In the genomic region with DNA sequence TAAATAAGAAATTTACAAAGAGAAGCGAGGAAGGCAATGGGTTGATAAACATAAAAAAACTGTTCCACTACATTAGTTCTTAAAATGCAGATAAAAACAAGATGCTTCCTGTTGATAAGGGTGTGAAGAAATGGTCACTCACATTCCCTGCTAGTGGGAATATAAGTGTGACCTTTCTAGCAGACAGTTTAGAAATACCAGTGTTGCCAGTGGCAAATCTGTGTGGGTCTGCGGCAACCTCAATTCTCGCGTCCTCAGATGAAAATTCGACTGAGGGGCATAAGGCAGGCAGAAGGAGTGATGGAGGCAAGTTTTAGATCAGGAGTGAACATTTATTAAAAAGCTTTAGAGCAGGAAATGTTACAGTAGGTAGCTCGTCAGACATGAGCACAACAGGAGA, we compare ENCODE assay signal across 25 cellular contexts.
"Had no signal": no experiment of that assay in that cellular context is flagged by ENCODE, and none has a peak within 500 bp of the region (broad histone marks: within the 10 kb centered on the region; RNA-seq: fewer than 3 reads in every experiment).

No MANE protein-coding gene starts in this region.

- H3K4me3 Mint-ChIP-seq: dendritic cell treated with granulocyte-macrophage colony-stimulating factor and Interleukin-4, amounts not matched to agents 40 ng/mL and 50 ng/mL, for 4 days; endodermal cell; memory B cell; natural killer cell; stimulated activated memory B cell treated with anti-CD40 and anti-IgM and Interleukin-4, amounts not matched to agents 10 μg/mL and 1 μg/mL and 100 μg/mL, for 72 hours; stimulated activated naive CD8-positive, alpha-beta T cell treated with anti-CD3 and anti-CD28 coated beads, Interleukin-15, Interleukin-2, amounts not matched to agents 100 ng/mL and 50 ng/mL, for 24 hours had no signal

- H3K9me3 Mint-ChIP-seq: dendritic cell treated with granulocyte-macrophage colony-stimulating factor and Interleukin-4, amounts not matched to agents 40 ng/mL and 50 ng/mL, for 4 days; endodermal cell; memory B cell; natural killer cell; stimulated activated memory B cell treated with anti-CD40 and anti-IgM and Interleukin-4, amounts not matched to agents 10 μg/mL and 1 μg/mL and 100 μg/mL, for 72 hours had no signal

- H3K4me1 Mint-ChIP-seq: endodermal cell; memory B cell; natural killer cell; stimulated activated memory B cell treated with anti-CD40 and anti-IgM and Interleukin-4, amounts not matched to agents 10 μg/mL and 1 μg/mL and 100 μg/mL, for 72 hours had no signal

- ATAC-seq: left lobe of liver; natural killer cell; psoas muscle; right cardiac atrium; stimulated activated memory B cell treated with anti-CD40 and anti-IgM and Interleukin-4, amounts not matched to agents 10 μg/mL and 1 μg/mL and 100 μg/mL, for 72 hours; upper lobe of right lung had no signal

- FAIRE-seq: colon had no signal

- H3K9me3 ChIP-seq: esophagus squamous epithelium, ovary, psoas muscle, sigmoid colon, transverse colon, upper lobe of right lung, uterus had no signal

- H2AFZ ChIP-seq: hepatocyte had no signal

- H3K4me1 ChIP-seq: esophagus squamous epithelium, psoas muscle, sigmoid colon, transverse colon, upper lobe of right lung, uterus had no signal

- H3K36me3 ChIP-seq: esophagus squamous epithelium, ovary, sigmoid colon, transverse colon, upper lobe of right lung, uterus had no signal

- H3K27me3 Mint-ChIP-seq: memory B cell; stimulated activated memory B cell treated with anti-CD40 and anti-IgM and Interleukin-4, amounts not matched to agents 10 μg/mL and 1 μg/mL and 100 μg/mL, for 72 hours; stimulated activated naive CD8-positive, alpha-beta T cell treated with anti-CD3 and anti-CD28 coated beads, Interleukin-15, Interleukin-2, amounts not matched to agents 100 ng/mL and 50 ng/mL, for 24 hours had no signal

- H3K4me2 ChIP-seq: hepatocyte had no signal

- H3K27me3 ChIP-seq: esophagus squamous epithelium, hepatocyte, ovary, sigmoid colon, transverse colon, upper lobe of right lung, uterus had no signal

- H3K27ac ChIP-seq: esophagus squamous epithelium, hepatocyte, ovary, psoas muscle, sigmoid colon, transverse colon, upper lobe of right lung, uterus had no signal

- DNase-seq: effector CD8-positive, alpha-beta T cell; endodermal cell; erythroblast; esophagus squamous epithelium; foreskin melanocyte; head of caudate nucleus; kidney; natural killer cell; occipital lobe; ovary; psoas muscle; right cardiac atrium; sigmoid colon; stimulated activated CD4-positive, alpha-beta T cell treated with anti-CD3 and anti-CD28 coated beads, Interleukin-4, amount 100 ng/mL, for 4 hours; transverse colon; upper lobe of right lung; uterus had no signal

- H3K79me2 ChIP-seq: hepatocyte had no signal

- H3K36me3 Mint-ChIP-seq: memory B cell; natural killer cell; stimulated activated memory B cell treated with anti-CD40 and anti-IgM and Interleukin-4, amounts not matched to agents 10 μg/mL and 1 μg/mL and 100 μg/mL, for 72 hours had no signal

- H3K27ac Mint-ChIP-seq: dendritic cell treated with granulocyte-macrophage colony-stimulating factor and Interleukin-4, amounts not matched to agents 40 ng/mL and 50 ng/mL, for 4 days; endodermal cell; memory B cell; natural killer cell; stimulated activated memory B cell treated with anti-CD40 and anti-IgM and Interleukin-4, amounts not matched to agents 10 μg/mL and 1 μg/mL and 100 μg/mL, for 72 hours; stimulated activated naive CD8-positive, alpha-beta T cell treated with anti-CD3 and anti-CD28 coated beads, Interleukin-15, Interleukin-2, amounts not matched to agents 100 ng/mL and 50 ng/mL, for 24 hours had no signal

- H3K4me3 ChIP-seq: esophagus squamous epithelium, hepatocyte, lung, ovary, psoas muscle, sigmoid colon, transverse colon, upper lobe of right lung, uterus had no signal
